15 cellular contexts compared by ENCODE assay signal in genomic region chr4:189185810-189186432, GRCh38.
"Had no signal": no experiment of that assay in that cellular context is flagged by ENCODE, and none has a peak within 500 bp of the region (broad histone marks: within the 10 kb centered on the region; RNA-seq: fewer than 3 reads in every experiment).

No MANE protein-coding gene starts in this region.

- H3K4me3 Mint-ChIP-seq: activated CD4-positive, alpha-beta memory T cell treated with anti-CD3 and anti-CD28 coated beads, Interleukin-2, amount 10 ng/mL, durations not matched to agents 7 days and 5 days; activated naive CD4-positive, alpha-beta T cell treated with anti-CD3 and anti-CD28 coated beads, Interleukin-2, amount 50 U/mL, for 24 hours had no signal

- DNase-seq: activated CD4-positive, alpha-beta memory T cell treated with anti-CD3 and anti-CD28 coated beads, Interleukin-2, amount 10 ng/mL, durations not matched to agents 7 days and 5 days; activated CD4-positive, alpha-beta T cell treated with anti-CD3 and anti-CD28 coated beads for 4 hours; activated effector memory CD4-positive, alpha-beta T cell treated with anti-CD3 and anti-CD28 coated beads, Interleukin-2, amount 50 U/mL, for 16 hours; activated T-cell treated with anti-CD3 and anti-CD28 coated beads, Interleukin-2, amount 50 U/mL, for 48 hours; adrenal gland; dorsolateral prefrontal cortex; pancreas; stimulated activated CD4-positive, alpha-beta T cell treated with anti-CD3 and anti-CD28 coated beads, Interleukin-1b, Interleukin-23, amount 100 ng/mL, for 48 hours; T1000 had no signal

- H3K27me3 Mint-ChIP-seq: activated CD4-positive, alpha-beta memory T cell treated with anti-CD3 and anti-CD28 coated beads, Interleukin-2, amount 10 ng/mL, durations not matched to agents 7 days and 5 days; activated naive CD4-positive, alpha-beta T cell treated with anti-CD3 and anti-CD28 coated beads, Interleukin-2, amount 50 U/mL, for 24 hours had no signal

- H3K4me1 Mint-ChIP-seq: activated CD4-positive, alpha-beta memory T cell treated with anti-CD3 and anti-CD28 coated beads, Interleukin-2, amount 10 ng/mL, durations not matched to agents 7 days and 5 days; activated naive CD4-positive, alpha-beta T cell treated with anti-CD3 and anti-CD28 coated beads, Interleukin-2, amount 50 U/mL, for 24 hours had no signal

- H3K27ac ChIP-seq: adrenal gland, cardiac muscle cell, dorsolateral prefrontal cortex, esophagus muscularis mucosa, pancreas, thoracic aorta, VCaP had no signal

- H3K4me3 ChIP-seq: adrenal gland, cardiac muscle cell, dorsolateral prefrontal cortex, esophagus muscularis mucosa, lung, pancreas, thoracic aorta had no signal

- H3K4me1 ChIP-seq: adrenal gland, esophagus muscularis mucosa, pancreas had no signal

- H3K27ac Mint-ChIP-seq: activated CD4-positive, alpha-beta memory T cell treated with anti-CD3 and anti-CD28 coated beads, Interleukin-2, amount 10 ng/mL, durations not matched to agents 7 days and 5 days; activated naive CD4-positive, alpha-beta T cell treated with anti-CD3 and anti-CD28 coated beads, Interleukin-2, amount 50 U/mL, for 24 hours had no signal

- H3K9me3 ChIP-seq: adrenal gland, pancreas, thoracic aorta had no signal

- H3K36me3 Mint-ChIP-seq: activated naive CD4-positive, alpha-beta T cell treated with anti-CD3 and anti-CD28 coated beads, Interleukin-2, amount 50 U/mL, for 24 hours had no signal

- H3K36me3 ChIP-seq: adrenal gland, cardiac muscle cell, esophagus muscularis mucosa, pancreas, thoracic aorta had no signal

- ATAC-seq: pancreas had no signal

- H3K27me3 ChIP-seq: adrenal gland, cardiac muscle cell, esophagus muscularis mucosa, pancreas had no signal
